In genomic region chr2:241064008-241064801, GRCh38 we compare ENCODE assay signal across 9 cellular contexts. TPM values are rescaled to one million over a fixed set of nuclear protein-coding genes. Genes with fewer than 3 reads are reported as not detected.
DNase-seq lines count a peak whose midpoint lies in the region; ATAC-seq and TF ChIP-seq lines count a peak whose summit lies in the region.
"Had no signal": no experiment of that assay in that cellular context is flagged by ENCODE, and none has a peak within 500 bp of the region (broad histone marks: within the 10 kb centered on the region; RNA-seq: fewer than 3 reads in every experiment).

No MANE protein-coding gene starts in this region.

- H3K4me3 ChIP-seq in brain microvascular endothelial cell (ENCODE audit: low read depth, low read length) = no peak overlapping the region
- H3K4me3 ChIP-seq: thoracic aorta had no signal

- DNase-seq in NCI-H2171 (lab: John Stamatoyannopoulos, UW) = peak; percentile 12
- peak; percentile 41 for DNase-seq in activated CD8-positive, alpha-beta memory T cell treated with anti-CD3 and anti-CD28 coated beads, Interleukin-2, amount 10 ng/mL, durations not matched to agents 7 days and 5 days
- DNase-seq in left ventricle myocardium superior = peak; percentile 43
- peak; percentile 25 to 45 for DNase-seq in stimulated activated CD4-positive, alpha-beta T cell treated with anti-CD3 and anti-CD28 coated beads, Interleukin-2, amount 100 ng/mL, for 48 hours
- DNase-seq in NCI-H1092 treated with DMSO at 0.1 percent for 48 hours (lab: John Stamatoyannopoulos, UW) = no peak
- no peak for DNase-seq in brain microvascular endothelial cell
- no peak for DNase-seq in NK-92 (lab: John Stamatoyannopoulos, UW; ENCODE audit: unreplicated experiment)

- H3K4me1 Mint-ChIP-seq in activated CD8-positive, alpha-beta memory T cell treated with anti-CD3 and anti-CD28 coated beads, Interleukin-2, amount 10 ng/mL, durations not matched to agents 7 days and 5 days = no peaks in the 10 kb centered on the region

- H3K4me3 Mint-ChIP-seq in activated CD8-positive, alpha-beta memory T cell treated with anti-CD3 and anti-CD28 coated beads, Interleukin-2, amount 10 ng/mL, durations not matched to agents 7 days and 5 days = no peak overlapping the region

- no peak overlapping the region for H3K27ac Mint-ChIP-seq in activated CD8-positive, alpha-beta memory T cell treated with anti-CD3 and anti-CD28 coated beads, Interleukin-2, amount 10 ng/mL, durations not matched to agents 7 days and 5 days

- intact Hi-C loops in left ventricle myocardium superior (cut with micrococcal nuclease) = no loop called here

- in situ Hi-C loops in brain microvascular endothelial cell (cut with HindIII; ENCODE audit: low pct_ligation_motif_present, low sequenced_read_pairs) = no loop called here

- no peaks in the 10 kb centered on the region for H3K36me3 ChIP-seq in brain microvascular endothelial cell (replicated peaks)

- H3K27me3 ChIP-seq in brain microvascular endothelial cell (replicated peaks) = peaks cover 4% of the 10 kb centered on the region

- peaks cover 4% of the 10 kb centered on the region for H3K27me3 Mint-ChIP-seq in activated CD8-positive, alpha-beta memory T cell treated with anti-CD3 and anti-CD28 coated beads, Interleukin-2, amount 10 ng/mL, durations not matched to agents 7 days and 5 days

- H3K36me3 Mint-ChIP-seq in activated CD8-positive, alpha-beta memory T cell treated with anti-CD3 and anti-CD28 coated beads, Interleukin-2, amount 10 ng/mL, durations not matched to agents 7 days and 5 days = no peaks in the 10 kb centered on the region

- no peaks in the 10 kb centered on the region for H3K9me3 Mint-ChIP-seq in activated CD8-positive, alpha-beta memory T cell treated with anti-CD3 and anti-CD28 coated beads, Interleukin-2, amount 10 ng/mL, durations not matched to agents 7 days and 5 days (ENCODE audit: low read depth)

- CTCF ChIA-PET in activated CD8-positive, alpha-beta memory T cell treated with anti-CD3 and anti-CD28 coated beads, Interleukin-2, amount 10 ng/mL, durations not matched to agents 7 days and 5 days (lab: Charles Lee) = no interaction called here

- ATAC-seq in activated CD8-positive, alpha-beta memory T cell treated with anti-CD3 and anti-CD28 coated beads, Interleukin-2, amount 10 ng/mL, durations not matched to agents 7 days and 5 days = peak; percentile 61
- peak; percentile 70 for ATAC-seq in left ventricle myocardium superior
- no peak for ATAC-seq in HG02981 (IDR thresholded peaks at IDR 0.05; ENCODE audit: unreplicated experiment)

- no peak for TF ChIP-seq CTCF in brain microvascular endothelial cell (IDR thresholded peaks at IDR 0.05; ENCODE audit: low read depth, low read length, missing control alignments)

- no peak overlapping the region for H3K27ac ChIP-seq in brain microvascular endothelial cell
- H3K27ac ChIP-seq: thoracic aorta had no signal

RNA-seq across cellular contexts. Expression of gene MTERF4, which starts 37.9 kb away (rescaled TPM):
- total RNA-seq in activated CD8-positive, alpha-beta memory T cell treated with anti-CD3 and anti-CD28 coated beads, Interleukin-2, amount 10 ng/mL, durations not matched to agents 7 days and 5 days = 10 to 100 TPM; 31.5 to 33.0 TPM
- total RNA-seq in left ventricle myocardium superior = 25.8 TPM

Comparison
In these comparisons a context has a peak if more than half of its experiments do, and no peak if none do; other contexts are left out.
1. DNase-seq: peak in NCI-H2171 (single experiment), activated CD8-positive, alpha-beta memory T cell treated with anti-CD3 and anti-CD28 coated beads, Interleukin-2, amount 10 ng/mL, durations not matched to agents 7 days and 5 days (single experiment), left ventricle myocardium superior (single experiment) and stimulated activated CD4-positive, alpha-beta T cell treated with anti-CD3 and anti-CD28 coated beads, Interleukin-2, amount 100 ng/mL, for 48 hours (2 of 2); none in NCI-H1092 treated with DMSO at 0.1 percent for 48 hours (single experiment), brain microvascular endothelial cell (single experiment) and NK-92 (single experiment).